ENCODE assay signal across 9 cellular contexts in genomic region chr1:10107985-10108663, GRCh38.
DNase-seq lines count a peak whose midpoint lies in the region; ATAC-seq and TF ChIP-seq lines count a peak whose summit lies in the region.
"Had no signal": no experiment of that assay in that cellular context is flagged by ENCODE, and none has a peak within 500 bp of the region (broad histone marks: within the 10 kb centered on the region; RNA-seq: fewer than 3 reads in every experiment).

No MANE protein-coding gene starts in this region.

- H3K27me3 ChIP-seq in prostate gland (replicated peaks; ENCODE audit: insufficient read depth) = no peaks in the 10 kb centered on the region
- H3K27me3 ChIP-seq in CD4-positive, alpha-beta T cell (ENCODE audit: control insufficient read depth, insufficient read depth, low read length) = no peaks in the 10 kb centered on the region

- no peaks in the 10 kb centered on the region for H3K9me3 ChIP-seq in prostate gland
- H3K9me3 ChIP-seq in CD4-positive, alpha-beta T cell (ENCODE audit: control insufficient read depth, low read length) = no peaks in the 10 kb centered on the region

- no peak overlapping the region for H3K4me3 Mint-ChIP-seq in CD4-positive, alpha-beta T cell

- no peak overlapping the region for H3K27ac Mint-ChIP-seq in CD4-positive, alpha-beta T cell

- peaks cover 15% of the 10 kb centered on the region for H3K4me1 ChIP-seq in prostate gland (replicated peaks)

- peaks cover 86% of the 10 kb centered on the region for H3K36me3 Mint-ChIP-seq in CD4-positive, alpha-beta T cell (ENCODE audit: low read depth)

- WGBS in prostate gland = 48% methylated on average over 10 of the region's 10 CpGs

- DNase-seq in COLO829 (ENCODE audit: low spot score) (peak; percentile 65), SK-MEL-5 (ENCODE audit: low read depth, low spot score) (peak; percentile 37), fibroblast of the aortic adventitia (ENCODE audit: low read depth) (peak; percentile 64), prostate gland (ENCODE audit: low spot score) (no peak), NCI-H524 treated with DMSO at 0.1 percent for 48 hours (lab: John Stamatoyannopoulos, UW) (no peak)
- DNase-seq in activated CD8-positive, alpha-beta memory T cell treated with anti-CD3 and anti-CD28 coated beads, Interleukin-2, amount 50 U/mL, for 4 hours = no peak
- no peak for DNase-seq in activated CD4-positive, alpha-beta T cell treated with anti-CD3 and anti-CD28 coated beads for 48 hours
- no peak for DNase-seq in CD4-positive, alpha-beta T cell
- DNase-seq: activated CD4-positive, CD25-positive, alpha-beta regulatory T cell treated with anti-CD3 and anti-CD28 coated beads, Interleukin-2, amount 50 U/mL, for 72 hours had no signal

- no peaks in the 10 kb centered on the region for H3K4me1 Mint-ChIP-seq in CD4-positive, alpha-beta T cell (ENCODE audit: low read depth)

- intact Hi-C loops in prostate gland (cut with DNase I) = loop anchor here (2.0 to 5.0 kb wide), 2 partner anchors 41 to 75 kb away; partner anchors contain the start of gene UBE4B
- intact Hi-C loops in CD4-positive, alpha-beta T cell (cut with DNase I, micrococcal nuclease) = no loop called here

- H3K27me3 Mint-ChIP-seq in CD4-positive, alpha-beta T cell = no peaks in the 10 kb centered on the region

- no peak for TF ChIP-seq CTCF in fibroblast of the aortic adventitia (IDR thresholded peaks at IDR 0.05; ENCODE audit: insufficient read depth, low read length)
- no peak for TF ChIP-seq CTCF in prostate gland (IDR thresholded peaks at IDR 0.05)
- no peak for TF ChIP-seq CTCF in CD4-positive, alpha-beta T cell (IDR thresholded peaks at IDR 0.05)

- no peak for TF ChIP-seq POLR2A in prostate gland (IDR thresholded peaks at IDR 0.05)

- CTCF ChIA-PET in CD4-positive, alpha-beta T cell (lab: Charles Lee) = no interaction called here

- H3K36me3 ChIP-seq in prostate gland = no peaks in the 10 kb centered on the region

- H3K4me3 ChIP-seq in fibroblast of the aortic adventitia (ENCODE audit: low read depth, low read length) (no peak overlapping the region), prostate gland (no peak overlapping the region)

- POLR2A ChIA-PET in CD4-positive, alpha-beta T cell (lab: Charles Lee) = no interaction called here

- no peak for ATAC-seq in CD4-positive, alpha-beta T cell (ENCODE audit: poor library complexity)

- peak overlapping the region; percentile 53 to 70 for H3K27ac ChIP-seq in prostate gland
- no peak overlapping the region for H3K27ac ChIP-seq in CD4-positive, alpha-beta T cell (ENCODE audit: low read depth, low read length)

- H3K9me3 Mint-ChIP-seq in CD4-positive, alpha-beta T cell = no peaks in the 10 kb centered on the region

- in situ Hi-C loops in SK-MEL-5 (cut with HindIII; ENCODE audit: low pct_unique_long_range_greater_than_20kb, low sequenced_read_pairs) = no loop called here

Comparison
In these comparisons a context has a peak if more than half of its experiments do, and no peak if none do; other contexts are left out.
1. DNase-seq: peak in COLO829 (single experiment), SK-MEL-5 (single experiment) and fibroblast of the aortic adventitia (single experiment); none in prostate gland (single experiment), activated CD8-positive, alpha-beta memory T cell treated with anti-CD3 and anti-CD28 coated beads, Interleukin-2, amount 50 U/mL, for 4 hours (single experiment), NCI-H524 treated with DMSO at 0.1 percent for 48 hours (single experiment), activated CD4-positive, alpha-beta T cell treated with anti-CD3 and anti-CD28 coated beads for 48 hours (single experiment) and CD4-positive, alpha-beta T cell (0 of 10).